ENCODE assay signal across 27 cellular contexts in genomic region chr6:106106276-106107042, GRCh38. TPM values are rescaled to one million over a fixed set of nuclear protein-coding genes. Genes with fewer than 3 reads are reported as not detected.
DNase-seq lines count a peak whose midpoint lies in the region; ATAC-seq, FAIRE-seq and TF ChIP-seq lines count a peak whose summit lies in the region.
"Had no signal": no experiment of that assay in that cellular context is flagged by ENCODE, and none has a peak within 500 bp of the region (broad histone marks: within the 10 kb centered on the region; RNA-seq: fewer than 3 reads in every experiment).

No MANE protein-coding gene starts in this region.

- no peak for TF ChIP-seq POLR2A in breast epithelium (IDR thresholded peaks at IDR 0.05)

- H2AFZ ChIP-seq in OCI-LY3 (ENCODE audit: low read depth, low read length): no peak overlapping the region
- H2AFZ ChIP-seq in astrocyte (ENCODE audit: low read depth, low read length): no peak overlapping the region

- H3K4me2 ChIP-seq in OCI-LY3 (ENCODE audit: low read length) (peak overlapping the region; percentile 73), astrocyte (ENCODE audit: low read length) (no peak overlapping the region)
- H3K4me2 ChIP-seq: SK-N-SH had no signal

- ATAC-seq in HG03442 (IDR thresholded peaks at IDR 0.05; ENCODE audit: unreplicated experiment): no peak
- ATAC-seq: HepG2, sciatic nerve, upper lobe of right lung had no signal

- peak overlapping the region; percentile 50 for H3K27ac Mint-ChIP-seq in MCF 10A (ENCODE audit: low read depth, unreplicated experiment)
- H3K27ac Mint-ChIP-seq in astrocyte (ENCODE audit: unreplicated experiment): peak overlapping the region; percentile 5
- H3K27ac Mint-ChIP-seq: activated naive CD4-positive, alpha-beta T cell treated with anti-CD3 and anti-CD28 coated beads, Interleukin-2, amount 50 U/mL, for 24 hours had no signal

- CTCF ChIA-PET in MCF 10A (lab: Yijun Ruan, JAX): interaction anchor here (0.5 to 0.6 kb wide), 2 partner anchors 364 to 518 kb away, joined by 3 read pairs; no protein-coding TSS in a partner anchor

- H3K4me3 Mint-ChIP-seq in MCF 10A (ENCODE audit: unreplicated experiment) (no peak overlapping the region), astrocyte (ENCODE audit: unreplicated experiment) (no peak overlapping the region)
- H3K4me3 Mint-ChIP-seq: activated naive CD4-positive, alpha-beta T cell treated with anti-CD3 and anti-CD28 coated beads, Interleukin-2, amount 50 U/mL, for 24 hours had no signal

- H3K4me1 ChIP-seq in breast epithelium (no peaks in the 10 kb centered on the region), OCI-LY3 (ENCODE audit: low read length) (peaks cover 73% of the 10 kb centered on the region), astrocyte (ENCODE audit: insufficient read depth, low read length) (no peaks in the 10 kb centered on the region)
- H3K4me1 ChIP-seq: prostate gland had no signal

- H3K36me3 ChIP-seq in breast epithelium (no peaks in the 10 kb centered on the region), OCI-LY3 (replicated peaks; ENCODE audit: low read depth, low read length) (peaks cover 68% of the 10 kb centered on the region), astrocyte (ENCODE audit: insufficient read depth, low read length) (peaks cover 3% of the 10 kb centered on the region)
- H3K36me3 ChIP-seq: prostate gland had no signal

- TF ChIP-seq CTCF in MCF 10A (IDR thresholded peaks at IDR 0.05; ENCODE audit: unreplicated experiment): no peak
- TF ChIP-seq CTCF in breast epithelium (IDR thresholded peaks at IDR 0.05): no peak
- no peak for TF ChIP-seq CTCF in OCI-LY3 (IDR thresholded peaks at IDR 0.05; ENCODE audit: low read depth, low read length)
- no peak for TF ChIP-seq CTCF in astrocyte (IDR thresholded peaks at IDR 0.05; ENCODE audit: insufficient read depth, low read depth, low read length)

- H3K4me1 Mint-ChIP-seq in MCF 10A (ENCODE audit: insufficient read depth, unreplicated experiment) (peaks cover 18% of the 10 kb centered on the region), astrocyte (ENCODE audit: low read depth, unreplicated experiment) (peaks cover 7% of the 10 kb centered on the region)

- H3K9ac ChIP-seq in OCI-LY3 (ENCODE audit: low read length) (peak overlapping the region; percentile 48), astrocyte (ENCODE audit: low read length) (no peak overlapping the region)
- H3K9ac ChIP-seq: SK-N-SH had no signal

- peaks cover 65% of the 10 kb centered on the region for H3K79me2 ChIP-seq in OCI-LY3 (ENCODE audit: low read length)
- H3K79me2 ChIP-seq in astrocyte (ENCODE audit: insufficient read depth, low read length): no peaks in the 10 kb centered on the region

- H3K36me3 Mint-ChIP-seq in MCF 10A (ENCODE audit: insufficient read depth, unreplicated experiment): peaks cover 71% of the 10 kb centered on the region
- peaks cover 35% of the 10 kb centered on the region for H3K36me3 Mint-ChIP-seq in astrocyte (ENCODE audit: low read depth, unreplicated experiment)

- no TSS peak for BruUV-seq in MCF 10A (replicated peaks; lab: Mats Ljungman, UMichigan)

- intact Hi-C loops in MCF 10A (cut with micrococcal nuclease): no loop called here
- intact Hi-C loops in breast epithelium (cut with DNase I; ENCODE audit: low total_unique reads): no loop called here

- H3K9me3 ChIP-seq in breast epithelium (no peaks in the 10 kb centered on the region), OCI-LY3 (ENCODE audit: insufficient read depth, low read length) (no peaks in the 10 kb centered on the region), astrocyte (ENCODE audit: insufficient read depth, low read depth, low read length) (no peaks in the 10 kb centered on the region)
- H3K9me3 ChIP-seq: left ventricle myocardium inferior, prostate gland, SK-N-SH, suprapubic skin, upper lobe of right lung had no signal

- H3K27ac ChIP-seq in breast epithelium: no peak overlapping the region
- H3K27ac ChIP-seq in OCI-LY3 (ENCODE audit: low read length): no peak overlapping the region; the same call in 1 of the 2 replicates
- H3K27ac ChIP-seq in astrocyte (ENCODE audit: low read depth, low read length): no peak overlapping the region
- H3K27ac ChIP-seq: left ventricle myocardium inferior, prostate gland, suprapubic skin, upper lobe of right lung had no signal

- H3K27me3 ChIP-seq in breast epithelium (no peaks in the 10 kb centered on the region), OCI-LY3 (ENCODE audit: low read depth, low read length) (no peaks in the 10 kb centered on the region), astrocyte (ENCODE audit: insufficient read depth, low read length) (no peaks in the 10 kb centered on the region)
- H3K27me3 ChIP-seq: suprapubic skin had no signal

- H3K27me3 Mint-ChIP-seq in MCF 10A (ENCODE audit: insufficient read depth, unreplicated experiment) (no peaks in the 10 kb centered on the region), astrocyte (ENCODE audit: low read depth, unreplicated experiment) (no peaks in the 10 kb centered on the region)
- H3K27me3 Mint-ChIP-seq: activated naive CD4-positive, alpha-beta T cell treated with anti-CD3 and anti-CD28 coated beads, Interleukin-2, amount 50 U/mL, for 24 hours had no signal

- no peaks in the 10 kb centered on the region for H3K9me3 Mint-ChIP-seq in MCF 10A (ENCODE audit: unreplicated experiment)
- no peaks in the 10 kb centered on the region for H3K9me3 Mint-ChIP-seq in astrocyte (ENCODE audit: unreplicated experiment)
- H3K9me3 Mint-ChIP-seq: activated naive CD4-positive, alpha-beta T cell treated with anti-CD3 and anti-CD28 coated beads, Interleukin-2, amount 50 U/mL, for 24 hours had no signal

- FAIRE-seq in astrocyte (lab: Jason Lieb, UNC) (no peak), frontal cortex (lab: Jason Lieb, UNC) (no peak)
- FAIRE-seq: endothelial cell of umbilical vein, GM12891, H54, HepG2 had no signal

- no peak overlapping the region for H3K4me3 ChIP-seq in breast epithelium
- H3K4me3 ChIP-seq in OCI-LY3 (ENCODE audit: low read length): peak overlapping the region; percentile 64
- H3K4me3 ChIP-seq in astrocyte (ENCODE audit: insufficient read depth, low read depth, low read length): no peak overlapping the region
- H3K4me3 ChIP-seq: left ventricle myocardium inferior, prostate gland, suprapubic skin, upper lobe of right lung had no signal

- DNase-seq in MCF 10A (ENCODE audit: unreplicated experiment) (no peak), breast epithelium (ENCODE audit: low spot score in 2 of 2) (no peak), astrocyte (ENCODE audit: low read depth) (no peak), AG08396 (ENCODE audit: low spot score) (no peak), frontal cortex (ENCODE audit: low spot score in 2 of 2) (no peak)
- DNase-seq: activated CD4-positive, alpha-beta T cell treated with anti-CD3 and anti-CD28 coated beads, Interleukin-2, amount 50 U/mL, for 48 hours; aorta; C1 segment of cervical spinal cord; caudate nucleus; islet precursor cell; Kasumi-1; left ventricle myocardium inferior; NCI-H1694; SK-N-SH; stimulated activated CD4-positive, alpha-beta T cell treated with anti-CD3 and anti-CD28 coated beads, Interleukin-12 subunit alpha, Interleukin-12 subunit beta, amount 100 ng/mL, for 4 hours; stimulated activated CD4-positive, alpha-beta T cell treated with anti-CD3 and anti-CD28 coated beads, Interleukin-4, amount 100 ng/mL, for 1 hour; upper lobe of right lung had no signal

- H4K20me1 ChIP-seq in OCI-LY3 (ENCODE audit: insufficient read depth, low read length) (peaks cover 76% of the 10 kb centered on the region), astrocyte (ENCODE audit: insufficient read depth, low read length) (no peaks in the 10 kb centered on the region)

- POLR2A ChIA-PET in MCF 10A (lab: Yijun Ruan, JAX): interaction anchor here (0.6 kb wide), 1 partner anchor 754 kb away, joined by 3 read pairs; no protein-coding TSS in a partner anchor

RNA-seq across cellular contexts. Expression of gene PRDM1, which starts 20.3 kb away (rescaled TPM):
- total RNA-seq in MCF 10A (2022): 12.6 and 13.1 TPM in 2 replicates
- 10 to 100 TPM in 2 of 3 donors, 1 to 10 TPM in 1; 6.9 to 16.0 (median 13.1) TPM for total RNA-seq in breast epithelium
- total RNA-seq in astrocyte: 10.5 and 11.4 TPM in 2 replicates
- total RNA-seq in frontal cortex: 1.6 TPM
- total RNA-seq: HepG2 had no signal
